Comparison of ENCODE assay signal across 22 cellular contexts in genomic region chr13:112963641-112964040, GRCh38. TPM values are rescaled to one million over a fixed set of nuclear protein-coding genes. Genes with fewer than 3 reads are reported as not detected.
DNase-seq lines count a peak whose midpoint lies in the region; ATAC-seq and TF ChIP-seq lines count a peak whose summit lies in the region.
"Had no signal": no experiment of that assay in that cellular context is flagged by ENCODE, and none has a peak within 500 bp of the region (broad histone marks: within the 10 kb centered on the region; RNA-seq: fewer than 3 reads in every experiment).

No MANE protein-coding gene starts in this region.

- 91% methylated on average over 11 of the region's 11 CpGs; no CpG with 5 or more reads in 1 of the 2 donors for WGBS in transverse colon (ENCODE audit: low coverage in 1 of 2), 2 donors

- H3K27ac ChIP-seq in neural progenitor cell (no peak overlapping the region), transverse colon (no peak overlapping the region), brain microvascular endothelial cell (no peak overlapping the region)
- H3K27ac ChIP-seq: SJSA1 had no signal

- H3K27me3 ChIP-seq in neural progenitor cell (peaks cover 14% of the 10 kb centered on the region), transverse colon (peaks cover 6% of the 10 kb centered on the region), brain microvascular endothelial cell (replicated peaks) (peaks cover 21% of the 10 kb centered on the region)

- H3K4me3 ChIP-seq in neural progenitor cell (no peak overlapping the region), transverse colon (no peak overlapping the region), brain microvascular endothelial cell (ENCODE audit: low read depth, low read length) (no peak overlapping the region)
- H3K4me3 ChIP-seq: GM23338, MG63, SJSA1 had no signal

- H3K9me3 Mint-ChIP-seq in chondrocyte (ENCODE audit: low read depth), result no peaks in the 10 kb centered on the region
- peaks cover 3% of the 10 kb centered on the region for H3K9me3 Mint-ChIP-seq in neural progenitor cell
- H3K9me3 Mint-ChIP-seq in MCF 10A (ENCODE audit: unreplicated experiment), result no peaks in the 10 kb centered on the region
- H3K9me3 Mint-ChIP-seq: GM23338, H9 had no signal

- no peak for TF ChIP-seq CTCF in chondrocyte (IDR thresholded peaks at IDR 0.05)
- no peak for TF ChIP-seq CTCF in neural progenitor cell (IDR thresholded peaks at IDR 0.05)
- no peak for TF ChIP-seq CTCF in transverse colon (IDR thresholded peaks at IDR 0.05)
- no peak for TF ChIP-seq CTCF in brain microvascular endothelial cell (IDR thresholded peaks at IDR 0.05; ENCODE audit: low read depth, low read length, missing control alignments)
- TF ChIP-seq CTCF in MCF 10A (IDR thresholded peaks at IDR 0.05; ENCODE audit: unreplicated experiment), result no peak

- peaks cover 3% of the 10 kb centered on the region for H3F3A ChIP-seq in neural progenitor cell (ENCODE audit: low read depth)

- TF ChIP-seq POLR2A in transverse colon (IDR thresholded peaks at IDR 0.05), result no peak

- H3K27ac Mint-ChIP-seq in chondrocyte (ENCODE audit: unreplicated experiment) (no peak overlapping the region), neural progenitor cell (peak overlapping the region; percentile 53), MCF 10A (ENCODE audit: low read depth, unreplicated experiment) (no peak overlapping the region)
- H3K27ac Mint-ChIP-seq: GM23338 had no signal

- no peak overlapping the region for H2AFZ ChIP-seq in neural progenitor cell (replicated peaks)
- H2AFZ ChIP-seq: GM23338 had no signal

- no peaks in the 10 kb centered on the region for H3K9me3 ChIP-seq in neural progenitor cell (ENCODE audit: low read depth)
- H3K9me3 ChIP-seq in transverse colon, result no peaks in the 10 kb centered on the region
- H3K9me3 ChIP-seq: MG63, SJSA1 had no signal

- CTCF ChIA-PET in MCF 10A (lab: Yijun Ruan, JAX), result no interaction called here

- no TSS peak for BruUV-seq in MCF 10A (replicated peaks; lab: Mats Ljungman, UMichigan)

- H3K4me1 Mint-ChIP-seq in chondrocyte (ENCODE audit: low read depth) (peaks cover 5% of the 10 kb centered on the region), neural progenitor cell (peaks cover 16% of the 10 kb centered on the region), MCF 10A (ENCODE audit: insufficient read depth, unreplicated experiment) (no peaks in the 10 kb centered on the region)

- ATAC-seq in Right ventricle myocardium superior (ENCODE audit: poor library complexity), result no peak
- no peak for ATAC-seq in left ventricle myocardium superior
- ATAC-seq: GM23338 had no signal

- in situ Hi-C loops in transverse colon (cut with MboI; ENCODE audit: low pct_ligation_motif_present in 1 of 4, low pct_unique_long_range_greater_than_20kb in 1 of 4, low sequenced_read_pairs in 3 of 4) (loop anchor here in 1 of 4 donors (25.0 kb wide), 1 partner anchor 424 kb away; no protein-coding TSS in a partner anchor), brain microvascular endothelial cell (cut with HindIII; ENCODE audit: low pct_ligation_motif_present, low sequenced_read_pairs) (no loop called here)

- peak; percentile 22 for DNase-seq in Right ventricle myocardium superior
- no peak for DNase-seq in left ventricle myocardium superior
- DNase-seq in chondrocyte (ENCODE audit: low spot score), result peak; percentile 75
- no peak for DNase-seq in neural progenitor cell (ENCODE audit: low spot score)
- peak; percentile 6 for DNase-seq in transverse colon
- no peak for DNase-seq in brain microvascular endothelial cell
- no peak for DNase-seq in MCF 10A (ENCODE audit: unreplicated experiment)
- DNase-seq: Calu3, DMS79 treated with DMSO at 0.1 percent for 48 hours, GF-D8, H9, KBM-7, MG63, NCI-H1048, NCI-H1436, NCI-H1930, NCI-H2107, NCI-H446, NCI-H524 treated with DMSO at 0.1 percent for 48 hours, NCI-H774 had no signal

- no peak for TF ChIP-seq EP300 in transverse colon (IDR thresholded peaks at IDR 0.05; ENCODE audit: low read depth)

- H3K27me3 Mint-ChIP-seq in chondrocyte (ENCODE audit: low read depth), result peaks cover 31% of the 10 kb centered on the region
- H3K27me3 Mint-ChIP-seq in neural progenitor cell (ENCODE audit: insufficient read depth, low read depth), result peaks cover 9% of the 10 kb centered on the region
- H3K27me3 Mint-ChIP-seq in MCF 10A (ENCODE audit: insufficient read depth, unreplicated experiment), result peaks cover 40% of the 10 kb centered on the region

- H3K9ac ChIP-seq in neural progenitor cell, result no peak overlapping the region

- H3K36me3 Mint-ChIP-seq in chondrocyte (ENCODE audit: low read depth) (no peaks in the 10 kb centered on the region), neural progenitor cell (peaks cover 8% of the 10 kb centered on the region), MCF 10A (ENCODE audit: insufficient read depth, unreplicated experiment) (no peaks in the 10 kb centered on the region)

- no peak overlapping the region for H3K4me2 ChIP-seq in neural progenitor cell
- H3K4me2 ChIP-seq: GM23338 had no signal

- no peaks in the 10 kb centered on the region for H3K36me3 ChIP-seq in neural progenitor cell
- no peaks in the 10 kb centered on the region for H3K36me3 ChIP-seq in transverse colon
- no peaks in the 10 kb centered on the region for H3K36me3 ChIP-seq in brain microvascular endothelial cell (replicated peaks)
- H3K36me3 ChIP-seq: MG63, SJSA1 had no signal

- intact Hi-C loops in Right ventricle myocardium superior (cut with DNase I), result no loop called here
- intact Hi-C loops in left ventricle myocardium superior (cut with micrococcal nuclease), result no loop called here
- intact Hi-C loops in transverse colon (cut with DNase I; ENCODE audit: low total_unique reads), result no loop called here
- intact Hi-C loops in MCF 10A (cut with micrococcal nuclease), result no loop called here

- H3K4me1 ChIP-seq in neural progenitor cell (peaks cover 5% of the 10 kb centered on the region), transverse colon (peaks cover 0 to 9% (median 3%) of the 10 kb centered on the region in 4 donors)
- H3K4me1 ChIP-seq: SJSA1 had no signal

- H3K4me3 Mint-ChIP-seq in chondrocyte (ENCODE audit: unreplicated experiment) (no peak overlapping the region), neural progenitor cell (no peak overlapping the region), MCF 10A (ENCODE audit: unreplicated experiment) (no peak overlapping the region)
- H3K4me3 Mint-ChIP-seq: GM23338, H9 had no signal

- peaks cover 51% of the 10 kb centered on the region for H4K20me1 ChIP-seq in neural progenitor cell (ENCODE audit: low read depth)

- POLR2A ChIA-PET in MCF 10A (lab: Yijun Ruan, JAX), result no interaction called here

- peaks cover 10% of the 10 kb centered on the region for H3K79me2 ChIP-seq in neural progenitor cell (ENCODE audit: low read depth)

RNA-seq across cellular contexts. Expression of gene MCF2L, which starts 5.4 kb away (rescaled TPM):
- total RNA-seq in Right ventricle myocardium superior (38.1 TPM), left ventricle myocardium superior (49.5 TPM), chondrocyte (6.7 to 8.0 TPM (median 7.6 TPM) in 3 replicates), neural progenitor cell (ENCODE audit: low replicate concordance) (40.4 and 59.2 TPM in 2 replicates), transverse colon (100 to 1,000 TPM in 2 of 4 donors, 10 to 100 TPM in 2; 62.1 to 186 (median 91.3) TPM), MCF 10A (2022) (not detected in 2 replicates)

Comparison
In these comparisons a context has a peak if more than half of its experiments do, and no peak if none do; other contexts are left out.
1. DNase-seq: peak in Right ventricle myocardium superior (single experiment), chondrocyte (single experiment) and transverse colon (single experiment); none in left ventricle myocardium superior (single experiment), neural progenitor cell (single experiment), brain microvascular endothelial cell (single experiment) and MCF 10A (single experiment).